In the genomic region with DNA sequence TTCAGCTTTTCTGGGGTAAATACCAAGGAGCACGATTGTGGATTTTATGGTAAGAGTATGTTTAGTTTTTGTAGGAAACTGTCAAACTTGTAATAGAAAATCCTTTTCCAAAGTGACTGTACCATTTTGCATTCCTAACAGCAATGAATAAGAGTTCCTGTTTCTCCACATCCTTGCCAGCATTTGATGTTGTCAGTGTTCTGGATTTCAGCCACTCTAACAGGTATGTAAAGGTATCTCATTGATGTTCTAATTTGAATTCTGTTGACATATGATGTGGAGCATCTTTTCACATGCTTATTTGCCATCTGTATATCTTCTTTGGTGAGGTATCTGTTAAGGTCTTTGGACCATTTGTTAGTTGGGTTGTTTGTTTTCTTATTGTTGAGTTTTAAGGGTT, we compare ENCODE assay signal across 28 cellular contexts.
"Had no signal": no experiment of that assay in that cellular context is flagged by ENCODE, and none has a peak within 500 bp of the region (broad histone marks: within the 10 kb centered on the region; RNA-seq: fewer than 3 reads in every experiment).

No MANE protein-coding gene starts in this region.

- H3K9me3 Mint-ChIP-seq: effector memory CD8-positive, alpha-beta T cell had no signal

- H3K27ac ChIP-seq: colonic mucosa, coronary artery, dorsolateral prefrontal cortex, epithelial cell of prostate, esophagus muscularis mucosa, esophagus squamous epithelium, foreskin keratinocyte, gastrocnemius medialis, gastroesophageal sphincter, heart left ventricle, heart right ventricle had no signal

- DNase-seq: colonic mucosa; cortex of kidney; dermis blood vessel endothelial cell; dorsolateral prefrontal cortex; effector CD4-positive, alpha-beta T cell; effector CD8-positive, alpha-beta T cell; effector memory CD4-positive, alpha-beta T cell; effector memory CD8-positive, alpha-beta T cell; erythroblast; esophagus squamous epithelium; foreskin fibroblast; foreskin keratinocyte; foreskin melanocyte; gastrocnemius medialis; glutamatergic neuron; head of caudate nucleus; heart left ventricle; heart right ventricle had no signal

- H3K27me3 ChIP-seq: colonic mucosa, dorsolateral prefrontal cortex, esophagus muscularis mucosa, esophagus squamous epithelium, foreskin keratinocyte, gastrocnemius medialis, gastroesophageal sphincter, heart left ventricle, heart right ventricle had no signal

- H3K27me3 Mint-ChIP-seq: dendritic cell treated with granulocyte-macrophage colony-stimulating factor and Interleukin-4, amounts not matched to agents 40 ng/mL and 50 ng/mL, for 4 days had no signal

- H3K4me1 ChIP-seq: colonic mucosa, esophagus squamous epithelium, foreskin keratinocyte, gastrocnemius medialis, heart right ventricle had no signal

- ATAC-seq: effector memory CD8-positive, alpha-beta T cell; esophagus mucosa; foreskin keratinocyte; gastrocnemius medialis; gastroesophageal sphincter; heart left ventricle; heart right ventricle had no signal

- H3K4me3 ChIP-seq: colonic mucosa, coronary artery, dorsolateral prefrontal cortex, esophagus muscularis mucosa, esophagus squamous epithelium, gastrocnemius medialis, gastroesophageal sphincter, heart left ventricle, heart right ventricle had no signal

- H3K9me3 ChIP-seq: colonic mucosa, esophagus muscularis mucosa, esophagus squamous epithelium, gastrocnemius medialis, gastroesophageal sphincter had no signal

- FAIRE-seq: colon, endometrium, endothelial cell of umbilical vein, frontal cortex had no signal

- H3K36me3 ChIP-seq: colonic mucosa, esophagus muscularis mucosa, esophagus squamous epithelium, gastrocnemius medialis, gastroesophageal sphincter, heart left ventricle, heart right ventricle had no signal

- H3K4me3 Mint-ChIP-seq: dendritic cell treated with granulocyte-macrophage colony-stimulating factor and Interleukin-4, amounts not matched to agents 40 ng/mL and 50 ng/mL, for 4 days; effector memory CD8-positive, alpha-beta T cell had no signal

- H3K27ac Mint-ChIP-seq: dendritic cell treated with granulocyte-macrophage colony-stimulating factor and Interleukin-4, amounts not matched to agents 40 ng/mL and 50 ng/mL, for 4 days; effector memory CD8-positive, alpha-beta T cell had no signal
